Comparison of ENCODE assay signal across 8 cellular contexts in the genomic region with DNA sequence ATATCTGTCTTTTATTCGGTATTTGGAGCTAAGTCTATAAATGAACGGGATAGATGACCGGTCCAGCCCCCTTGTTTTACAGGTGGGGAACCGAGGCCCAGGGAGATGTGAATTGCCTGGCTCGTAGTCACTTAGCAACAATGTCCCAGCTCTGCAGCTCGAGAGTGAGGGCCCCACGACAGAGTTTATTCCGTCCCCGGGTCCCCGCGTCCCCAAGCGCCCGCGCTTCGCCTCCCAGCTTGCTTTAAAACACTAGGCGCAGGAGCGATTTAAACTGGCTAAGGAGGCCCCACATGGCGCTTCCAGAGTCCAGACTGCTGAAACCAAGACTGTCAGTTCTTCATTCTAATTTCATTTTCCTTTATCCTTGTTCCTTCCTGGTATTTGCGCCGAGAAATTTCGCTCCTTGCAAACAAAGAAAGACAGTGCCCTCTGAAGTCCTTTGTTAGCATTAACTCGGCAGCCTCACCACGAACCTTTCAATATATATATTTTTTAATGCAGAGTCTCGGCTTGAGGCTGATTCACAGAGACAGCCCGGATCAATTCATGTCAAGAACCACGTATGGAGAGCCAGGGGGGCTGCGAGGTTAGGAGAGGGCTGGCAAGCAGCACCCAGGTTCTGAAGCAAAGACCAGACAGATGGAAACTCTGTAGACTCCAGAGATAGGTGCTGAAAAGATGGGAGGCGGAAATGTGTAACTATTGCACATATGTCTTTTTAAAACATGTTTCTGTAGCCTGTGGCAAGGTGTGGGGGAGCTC. TPM values are rescaled to one million over a fixed set of nuclear protein-coding genes. Genes with fewer than 3 reads are reported as not detected.
A peak's percentile ranks its signal among the peaks of the same experiment; 100 is the strongest.
DNase-seq lines count a peak whose midpoint lies in the region; ATAC-seq and TF ChIP-seq lines count a peak whose summit lies in the region.

No MANE protein-coding gene starts in this region.

- peaks cover 22% of the 10 kb centered on the region for H3K4me1 Mint-ChIP-seq in activated T-helper 2 cell treated with anti-CD3 and anti-CD28 coated beads, Interferon-gamma antibody, Interleukin-2, Interleukin-4, amounts not matched to agents 10 μg/mL and 5 μg/mL and 100 μg/mL, durations not matched to agents 14 hours and 24 hours and 36 hours (ENCODE audit: low read depth)

- ATAC-seq in HG03520 (IDR thresholded peaks at IDR 0.05; ENCODE audit: unreplicated experiment) = no peak

- H3K9me3 Mint-ChIP-seq in activated T-helper 2 cell treated with anti-CD3 and anti-CD28 coated beads, Interferon-gamma antibody, Interleukin-2, Interleukin-4, amounts not matched to agents 10 μg/mL and 5 μg/mL and 100 μg/mL, durations not matched to agents 14 hours and 24 hours and 36 hours = no peaks in the 10 kb centered on the region

- H3K27ac ChIP-seq in 22Rv1 = peak overlapping the region; percentile 86

- H3K27ac Mint-ChIP-seq in activated T-helper 2 cell treated with anti-CD3 and anti-CD28 coated beads, Interferon-gamma antibody, Interleukin-2, Interleukin-4, amounts not matched to agents 10 μg/mL and 5 μg/mL and 100 μg/mL, durations not matched to agents 14 hours and 24 hours and 36 hours = no peak overlapping the region

- intact Hi-C loops in activated T-helper 2 cell treated with anti-CD3 and anti-CD28 coated beads, Interferon-gamma antibody, Interleukin-2, Interleukin-4, amounts not matched to agents 10 μg/mL and 5 μg/mL and 100 μg/mL, durations not matched to agents 14 hours and 24 hours and 36 hours (cut with micrococcal nuclease) = loop anchor here (5.0 to 10.0 kb wide), 3 partner anchors 247 to 445 kb away; no protein-coding TSS in a partner anchor

- peak overlapping the region; percentile 79 for H3K4me3 Mint-ChIP-seq in activated T-helper 2 cell treated with anti-CD3 and anti-CD28 coated beads, Interferon-gamma antibody, Interleukin-2, Interleukin-4, amounts not matched to agents 10 μg/mL and 5 μg/mL and 100 μg/mL, durations not matched to agents 14 hours and 24 hours and 36 hours (ENCODE audit: low read depth)

- DNase-seq in GM03348 (ENCODE audit: low spot score) (peak; percentile 56), NCI-H524 (lab: John Stamatoyannopoulos, UW) (peak; percentile 67 to 85), glomerular visceral epithelial cell (ENCODE audit: extremely low spot score) (peak; percentile 84), non-pigmented ciliary epithelial cell (ENCODE audit: low read depth) (peak; percentile 63)
- no peak for DNase-seq in activated T-helper 2 cell treated with anti-CD3 and anti-CD28 coated beads, Interferon-gamma antibody, Interleukin-2, Interleukin-4, amounts not matched to agents 10 μg/mL and 5 μg/mL and 100 μg/mL, durations not matched to agents 14 hours and 24 hours and 36 hours (ENCODE audit: low spot score)
- DNase-seq in effector CD8-positive, alpha-beta T cell (lab: John Stamatoyannopoulos, UW) = no peak

- H3K27me3 Mint-ChIP-seq in activated T-helper 2 cell treated with anti-CD3 and anti-CD28 coated beads, Interferon-gamma antibody, Interleukin-2, Interleukin-4, amounts not matched to agents 10 μg/mL and 5 μg/mL and 100 μg/mL, durations not matched to agents 14 hours and 24 hours and 36 hours (ENCODE audit: low read depth) = peaks cover 74% of the 10 kb centered on the region

- no peaks in the 10 kb centered on the region for H3K36me3 Mint-ChIP-seq in activated T-helper 2 cell treated with anti-CD3 and anti-CD28 coated beads, Interferon-gamma antibody, Interleukin-2, Interleukin-4, amounts not matched to agents 10 μg/mL and 5 μg/mL and 100 μg/mL, durations not matched to agents 14 hours and 24 hours and 36 hours (ENCODE audit: low read depth)

- peak; percentile 74 for TF ChIP-seq CTCF in 22Rv1 (IDR thresholded peaks at IDR 0.05)

RNA-seq across cellular contexts. Expression of gene ENC1, which starts 1.4 kb away (rescaled TPM):
- 0.87 and 1.2 TPM in 2 replicates for total RNA-seq in activated T-helper 2 cell treated with anti-CD3 and anti-CD28 coated beads, Interferon-gamma antibody, Interleukin-2, Interleukin-4, amounts not matched to agents 10 μg/mL and 5 μg/mL and 100 μg/mL, durations not matched to agents 14 hours and 24 hours and 36 hours

RNA-seq across cellular contexts. Expression of gene HEXB, which starts 43.1 kb away (rescaled TPM):
- 56.6 and 59.0 TPM in 2 replicates for total RNA-seq in activated T-helper 2 cell treated with anti-CD3 and anti-CD28 coated beads, Interferon-gamma antibody, Interleukin-2, Interleukin-4, amounts not matched to agents 10 μg/mL and 5 μg/mL and 100 μg/mL, durations not matched to agents 14 hours and 24 hours and 36 hours

Comparison
In these comparisons a context has a peak if more than half of its experiments do, and no peak if none do; other contexts are left out.
1. DNase-seq: peak in GM03348 (single experiment), NCI-H524 (2 of 2), glomerular visceral epithelial cell (single experiment) and non-pigmented ciliary epithelial cell (single experiment); none in activated T-helper 2 cell treated with anti-CD3 and anti-CD28 coated beads, Interferon-gamma antibody, Interleukin-2, Interleukin-4, amounts not matched to agents 10 μg/mL and 5 μg/mL and 100 μg/mL, durations not matched to agents 14 hours and 24 hours and 36 hours (single experiment) and effector CD8-positive, alpha-beta T cell (single experiment).